Comparison of ENCODE assay signal across 22 cellular contexts in the genomic region with DNA sequence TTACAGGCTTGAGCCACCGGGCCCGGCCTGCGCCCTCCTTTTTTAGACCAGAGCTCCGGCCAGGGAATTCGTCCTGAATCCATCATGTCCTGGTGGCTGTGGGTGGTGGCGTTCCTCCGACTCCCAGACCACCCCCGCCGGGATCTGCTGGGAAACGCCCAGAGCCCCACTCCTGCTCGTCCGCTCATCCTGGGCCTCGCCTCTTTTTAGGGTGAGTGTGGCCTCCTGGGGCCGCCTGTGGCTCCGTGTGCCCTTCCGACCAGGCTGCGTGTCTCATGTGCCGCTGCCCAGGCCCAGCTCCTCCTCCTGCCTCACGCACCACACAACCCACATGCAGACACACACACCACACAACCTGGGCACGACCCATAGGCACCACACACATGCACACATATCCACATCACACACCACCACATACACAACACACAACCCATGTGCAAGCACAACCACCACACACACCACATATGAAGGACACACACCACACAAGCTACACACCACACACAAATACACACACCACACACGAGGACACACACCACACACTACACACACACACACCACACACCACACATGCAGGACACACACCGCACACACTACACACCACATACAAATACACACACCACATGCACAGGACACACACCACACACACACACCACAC.
DNase-seq lines count a peak whose midpoint lies in the region; ATAC-seq, FAIRE-seq and TF ChIP-seq lines count a peak whose summit lies in the region.
"Had no signal": no experiment of that assay in that cellular context is flagged by ENCODE, and none has a peak within 500 bp of the region (broad histone marks: within the 10 kb centered on the region; RNA-seq: fewer than 3 reads in every experiment).

No MANE protein-coding gene starts in this region.

- no peak overlapping the region for H3K9ac ChIP-seq in H9 (ENCODE audit: extremely low read depth, insufficient read length, low read length)

- no peak for ATAC-seq in left lung
- ATAC-seq in HG03354 (IDR thresholded peaks at IDR 0.05; ENCODE audit: poor library complexity, severe bottlenecking, unreplicated experiment): no peak

- H3K23ac ChIP-seq in H9 (ENCODE audit: insufficient read length, low read depth, low read length): no peak overlapping the region

- no peak overlapping the region for H4K91ac ChIP-seq in H9 (ENCODE audit: insufficient read length, low read depth, low read length)

- H3K4me1 ChIP-seq in H9 (ENCODE audit: insufficient read depth, low read length): no peaks in the 10 kb centered on the region
- H3K4me1 ChIP-seq in left lung: no peaks in the 10 kb centered on the region

- H3K23me2 ChIP-seq in H9 (ENCODE audit: insufficient read length, low read depth, low read length, poor library complexity, severe bottlenecking): no peaks in the 10 kb centered on the region

- peak; percentile 96 for FAIRE-seq in HTR-8/SVneo (lab: Jason Lieb, UNC)

- H2BK20ac ChIP-seq in H9 (ENCODE audit: low read depth, low read length, poor library complexity, severe bottlenecking): no peak overlapping the region

- no peaks in the 10 kb centered on the region for H4K20me1 ChIP-seq in H9 (ENCODE audit: control insufficient read depth, insufficient read depth, insufficient read length)

- no CpG with 5 or more reads among the region's 22 CpGs for WGBS in H9 (ENCODE audit: extremely low coverage, insufficient read length, low lambda C conversion rate)

- H3K27ac ChIP-seq in H9 (ENCODE audit: insufficient read length, low read depth, low read length) (no peak overlapping the region), left lung (no peak overlapping the region)
- H3K27ac ChIP-seq: HL-60, PC-9 had no signal

- H3K27me3 ChIP-seq in H9 (ENCODE audit: insufficient read depth, low read length) (no peaks in the 10 kb centered on the region), left lung (peaks cover 0 to 35% of the 10 kb centered on the region in 2 donors)
- H3K27me3 ChIP-seq: MG63 had no signal

- H3K4me3 ChIP-seq in left lung: no peak overlapping the region
- H3K4me3 ChIP-seq: MG63, PC-9 had no signal

- H3K79me1 ChIP-seq in H9 (ENCODE audit: insufficient read depth, low read depth, low read length, poor library complexity, severe bottlenecking): no peaks in the 10 kb centered on the region

- intact Hi-C loops in left lung (cut with DNase I) (no loop called here), posterior vena cava (cut with DNase I) (no loop called here)

- H3K36me3 Mint-ChIP-seq in H9 (ENCODE audit: insufficient read depth in 1 of 3, low read depth in 3 of 3): no peaks in the 10 kb centered on the region
- H3K36me3 Mint-ChIP-seq: CD8-positive, alpha-beta memory T cell had no signal

- H3K4me3 Mint-ChIP-seq in H9: no peak overlapping the region
- H3K4me3 Mint-ChIP-seq: CD8-positive, alpha-beta memory T cell had no signal

- no peak overlapping the region for H2BK15ac ChIP-seq in H9 (ENCODE audit: low read depth, low read length)

- no peak overlapping the region for H3K27ac Mint-ChIP-seq in H9
- H3K27ac Mint-ChIP-seq: CD8-positive, alpha-beta memory T cell had no signal

- H3K9me3 ChIP-seq in H9 (ENCODE audit: control insufficient read depth, low read depth, low read length): no peaks in the 10 kb centered on the region
- no peaks in the 10 kb centered on the region for H3K9me3 ChIP-seq in left lung
- H3K9me3 ChIP-seq: MG63 had no signal

- no peak for DNase-seq in H9
- DNase-seq in HTR-8/SVneo (ENCODE audit: insufficient read length, low spot score): no peak
- peak; percentile 6 to 44 for DNase-seq in left lung
- DNase-seq in posterior vena cava (ENCODE audit: low spot score): peak; percentile 58
- no peak for DNase-seq in EL
- no peak for DNase-seq in epidermal melanocyte (ENCODE audit: insufficient read length, low spot score)
- DNase-seq: ACHN, C1 segment of cervical spinal cord, DMS79, GOT3, Kasumi-1, MG63, NCI-H1092, NCI-H146, NCI-H2029 treated with DMSO at 0.1 percent for 48 hours, NCI-H510A, NCI-H82, PC-9, SW 1271 had no signal

- peaks cover 0 to 5% of the 10 kb centered on the region in 2 experiments; a peak in 1 of 4 replicates for H3K4me1 Mint-ChIP-seq in H9
- H3K4me1 Mint-ChIP-seq: CD8-positive, alpha-beta memory T cell had no signal

- H3K18ac ChIP-seq in H9 (ENCODE audit: insufficient read length, low read depth, low read length): peak overlapping the region; percentile 13

- H3K27me3 Mint-ChIP-seq in H9 (ENCODE audit: low read depth): peaks cover 17% of the 10 kb centered on the region

- H2BK5ac ChIP-seq in H9 (ENCODE audit: insufficient read length, low read length): no peak overlapping the region

- H3K79me2 ChIP-seq in H9 (ENCODE audit: insufficient read depth, low read length): no peaks in the 10 kb centered on the region

- H3K56ac ChIP-seq in H9 (ENCODE audit: insufficient read length, low read depth, low read length): no peak overlapping the region

- H2AK5ac ChIP-seq in H9 (ENCODE audit: insufficient read length, low read length): no peak overlapping the region

- no peak overlapping the region for H2AFZ ChIP-seq in H9 (ENCODE audit: low read length)
- H2AFZ ChIP-seq: PC-9 had no signal

- no peak overlapping the region for H3K4me2 ChIP-seq in H9 (ENCODE audit: insufficient read depth, insufficient read length, low read length)
- H3K4me2 ChIP-seq: PC-9 had no signal

- H3K36me3 ChIP-seq in left lung: no peaks in the 10 kb centered on the region
- H3K36me3 ChIP-seq: MG63 had no signal

- TF ChIP-seq CTCF in H9 (conservative IDR thresholded peaks at IDR 0.05) (no peak), left lung (IDR thresholded peaks at IDR 0.05) (no peak)

- no peak overlapping the region for H2BK12ac ChIP-seq in H9 (ENCODE audit: insufficient read length, low read depth, low read length)

- H3K14ac ChIP-seq in H9 (ENCODE audit: insufficient read depth, low read length): no peak overlapping the region

- H3T11ph ChIP-seq in H9 (ENCODE audit: low read length): no peak overlapping the region

- H4K8ac ChIP-seq in H9 (replicated peaks; ENCODE audit: insufficient read length, low read depth, low read length): no peak overlapping the region

- no peak overlapping the region for H4K5ac ChIP-seq in H9 (ENCODE audit: insufficient read length, low read depth, low read length)

- no peak overlapping the region for H3K4ac ChIP-seq in H9 (ENCODE audit: low read depth, low read length)

- H3K9me3 Mint-ChIP-seq in H9: no peaks in the 10 kb centered on the region

- H2BK120ac ChIP-seq in H9 (ENCODE audit: low read depth, low read length, poor library complexity, severe bottlenecking): no peak overlapping the region

Comparison
In these comparisons a context has a peak if more than half of its experiments do, and no peak if none do; other contexts are left out.
1. DNase-seq: peak in left lung (2 of 2) and posterior vena cava (single experiment); none in H9 (single experiment), HTR-8/SVneo (single experiment), EL (single experiment) and epidermal melanocyte (single experiment).